Comparison of ENCODE assay signal across 14 cellular contexts in the genomic region with DNA sequence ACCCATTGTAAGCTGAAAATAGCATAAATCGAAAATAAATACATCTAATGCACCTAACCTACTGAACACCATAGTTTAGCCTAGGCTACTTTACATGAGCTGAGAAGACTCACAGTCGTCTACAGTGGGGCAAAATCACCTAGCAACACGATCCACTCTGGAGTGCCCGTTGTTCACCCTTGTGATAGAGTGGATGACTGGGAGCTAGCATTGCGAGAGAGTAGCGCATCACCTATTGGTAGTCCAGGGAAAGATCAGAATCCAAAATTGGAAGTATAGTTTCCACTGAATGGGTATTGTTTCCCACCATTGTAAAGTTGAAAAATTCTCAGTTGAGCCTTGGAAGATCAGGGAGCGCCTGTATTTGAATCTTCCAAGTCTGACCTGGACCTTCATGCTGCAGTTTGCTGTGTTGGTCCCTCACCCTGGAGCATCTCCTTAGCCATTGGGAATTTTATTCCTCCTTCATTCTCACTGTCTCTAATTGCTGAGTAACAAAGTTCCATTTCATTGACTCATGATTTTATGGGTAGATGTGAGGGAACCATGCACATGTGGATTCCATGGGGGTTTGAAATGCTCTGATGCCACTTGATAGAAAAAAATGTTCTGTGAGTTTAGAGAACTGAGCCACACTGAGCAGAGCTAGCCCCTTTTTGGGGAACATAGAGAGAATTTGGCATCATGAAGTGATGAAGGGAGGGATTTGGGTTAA. TPM values are rescaled to one million over a fixed set of nuclear protein-coding genes. Genes with fewer than 3 reads are reported as not detected.
A peak's percentile ranks its signal among the peaks of the same experiment; 100 is the strongest.
DNase-seq lines count a peak whose midpoint lies in the region; ATAC-seq and TF ChIP-seq lines count a peak whose summit lies in the region.
"Had no signal": no experiment of that assay in that cellular context is flagged by ENCODE, and none has a peak within 500 bp of the region (broad histone marks: within the 10 kb centered on the region; RNA-seq: fewer than 3 reads in every experiment).

No MANE protein-coding gene starts in this region.

- H2AFZ ChIP-seq in mammary epithelial cell (ENCODE audit: low read depth, low read length) (no peak overlapping the region), PC-3 (ENCODE audit: low read length) (no peak overlapping the region)

- POLR2A ChIA-PET in PC-3 (lab: Charles Lee; ENCODE audit: unreplicated experiment), result no interaction called here

- H3K4me3 Mint-ChIP-seq in progenitor cell of endocrine pancreas (ENCODE audit: low read depth), result no peak overlapping the region
- H3K4me3 Mint-ChIP-seq: activated CD4-positive, alpha-beta T cell treated with anti-CD3 and anti-CD28 coated beads, Interleukin-2, amount 10 ng/mL, durations not matched to agents 24 days and 14 days had no signal

- CTCF ChIA-PET in mammary epithelial cell (lab: Charles Lee; ENCODE audit: low non-redundant PET) (no interaction called here), PC-3 (lab: Charles Lee) (interaction anchor here (0.7 kb wide), 1 partner anchor 190 kb away, joined by 3 read pairs; no protein-coding TSS in a partner anchor)

- dilution Hi-C loops in mammary epithelial cell (cut with HindIII; ENCODE audit: low sequenced_read_pairs), result loop anchor here (25.0 kb wide), 1 partner anchor 658 kb away; no protein-coding TSS in a partner anchor

- H3K4me3 ChIP-seq in mammary epithelial cell (replicated peaks in 1 of 3; ENCODE audit: insufficient read depth in 1 of 3, low read depth in 2 of 3, low read length in 3 of 3) (no peak overlapping the region), breast epithelium (no peak overlapping the region), PC-3 (ENCODE audit: low read length) (no peak overlapping the region)
- H3K4me3 ChIP-seq: A549, upper lobe of left lung had no signal

- no peaks in the 10 kb centered on the region for H3K27me3 ChIP-seq in mammary epithelial cell (ENCODE audit: insufficient read depth, low read length)
- no peaks in the 10 kb centered on the region for H3K27me3 ChIP-seq in breast epithelium
- H3K27me3 ChIP-seq in PC-3 (ENCODE audit: low read length), result no peaks in the 10 kb centered on the region
- H3K27me3 ChIP-seq: upper lobe of left lung had no signal

- H3K4me2 ChIP-seq in mammary epithelial cell (ENCODE audit: insufficient read depth, low read depth, low read length) (no peak overlapping the region), PC-3 (ENCODE audit: low read length) (peak overlapping the region; percentile 32)
- H3K4me2 ChIP-seq: A549 had no signal

- no peak overlapping the region for H3K27ac Mint-ChIP-seq in progenitor cell of endocrine pancreas
- H3K27ac Mint-ChIP-seq: activated CD4-positive, alpha-beta T cell treated with anti-CD3 and anti-CD28 coated beads, Interleukin-2, amount 10 ng/mL, durations not matched to agents 24 days and 14 days had no signal

- H3K27ac ChIP-seq in mammary epithelial cell (ENCODE audit: insufficient read depth, low read depth, low read length) (no peak overlapping the region), breast epithelium (no peak overlapping the region), PC-3 (ENCODE audit: low read length) (peak overlapping the region; percentile 23)
- H3K27ac ChIP-seq: A549, upper lobe of left lung had no signal

- H3K9ac ChIP-seq in mammary epithelial cell (ENCODE audit: insufficient read depth, low read length), result no peak overlapping the region
- H3K9ac ChIP-seq in PC-3 (ENCODE audit: low read length), result no peak overlapping the region

- no peaks in the 10 kb centered on the region for H3K9me3 ChIP-seq in mammary epithelial cell (replicated peaks; ENCODE audit: insufficient read depth, low read length)
- no peaks in the 10 kb centered on the region for H3K9me3 ChIP-seq in breast epithelium
- no peaks in the 10 kb centered on the region for H3K9me3 ChIP-seq in PC-3 (ENCODE audit: low read length)
- H3K9me3 ChIP-seq: A549, upper lobe of left lung had no signal

- peaks cover 10% of the 10 kb centered on the region for H3K36me3 Mint-ChIP-seq in progenitor cell of endocrine pancreas (ENCODE audit: insufficient read depth)

- H3K4me1 ChIP-seq in mammary epithelial cell (ENCODE audit: insufficient read depth, low read length) (peaks cover 43% of the 10 kb centered on the region), breast epithelium (peaks cover 0 to 18% of the 10 kb centered on the region in 2 donors), PC-3 (ENCODE audit: insufficient read depth, low read length) (peaks cover 39% of the 10 kb centered on the region)

- H3K36me3 ChIP-seq in mammary epithelial cell (ENCODE audit: insufficient read depth, low read length) (no peaks in the 10 kb centered on the region), breast epithelium (no peaks in the 10 kb centered on the region), PC-3 (ENCODE audit: low read depth, low read length) (peaks cover 10% of the 10 kb centered on the region)

- H3K9me3 Mint-ChIP-seq in progenitor cell of endocrine pancreas (ENCODE audit: low read depth), result no peaks in the 10 kb centered on the region
- H3K9me3 Mint-ChIP-seq: activated CD4-positive, alpha-beta T cell treated with anti-CD3 and anti-CD28 coated beads, Interleukin-2, amount 10 ng/mL, durations not matched to agents 24 days and 14 days had no signal

- intact Hi-C loops in mammary epithelial cell (cut with micrococcal nuclease) (no loop called here), breast epithelium (cut with DNase I; ENCODE audit: low total_unique reads) (no loop called here), PC-3 (cut with micrococcal nuclease) (loop anchor here (5.0 kb wide), 1 partner anchor 97 kb away; no protein-coding TSS in a partner anchor)

- BruUV-seq in mammary epithelial cell (replicated peaks; lab: Mats Ljungman, UMichigan) (no TSS peak), PC-3 (replicated peaks; lab: Mats Ljungman, UMichigan) (no TSS peak)

- in situ Hi-C loops in mammary epithelial cell (cut with MboI; ENCODE audit: low sequenced_read_pairs in 2 of 2), result loop anchor here in 1 of 2 donors (25.0 kb wide), 1 partner anchor 883 kb away; the partner anchor contains the start of gene VEZF1

- H3K79me2 ChIP-seq in mammary epithelial cell (ENCODE audit: insufficient read depth, low read length) (peaks cover 84% of the 10 kb centered on the region), PC-3 (ENCODE audit: low read length) (peaks cover 93% of the 10 kb centered on the region)

- H3K27me3 Mint-ChIP-seq in progenitor cell of endocrine pancreas, result no peaks in the 10 kb centered on the region
- H3K27me3 Mint-ChIP-seq: activated CD4-positive, alpha-beta T cell treated with anti-CD3 and anti-CD28 coated beads, Interleukin-2, amount 10 ng/mL, durations not matched to agents 24 days and 14 days had no signal

- DNase-seq in mammary epithelial cell, result peak; percentile 52
- no peak for DNase-seq in breast epithelium (ENCODE audit: low spot score in 2 of 2)
- peak; percentile 75 for DNase-seq in PC-3
- peak; percentile 28 for DNase-seq in fibroblast of peridontal ligament (ENCODE audit: extremely low read depth)
- DNase-seq in GM19240 (ENCODE audit: insufficient read length, low spot score), result no peak
- DNase-seq in NCI-H82 treated with DMSO at 0.1 percent for 48 hours (lab: John Stamatoyannopoulos, UW; ENCODE audit: unreplicated experiment), result no peak
- no peak for DNase-seq in progenitor cell of endocrine pancreas (ENCODE audit: low spot score, unreplicated experiment)
- DNase-seq: activated CD4-positive, alpha-beta T cell treated with anti-CD3 and anti-CD28 coated beads, Interleukin-2, amount 10 ng/mL, durations not matched to agents 24 days and 14 days; NCI-H187 treated with DMSO at 0.1 percent for 48 hours; NCI-H524 treated with DMSO at 0.1 percent for 48 hours; stimulated activated naive CD4-positive, alpha-beta T cell treated with Interleukin-2 at 50 U/mL for 16 hours; upper lobe of left lung had no signal

- no peak for TF ChIP-seq CTCF in mammary epithelial cell (conservative IDR thresholded peaks at IDR 0.05 in 1 of 2, IDR thresholded peaks at IDR 0.05 in 1 of 2; ENCODE audit: extremely low read depth in 1 of 2, insufficient read depth in 1 of 2, low read depth in 1 of 2, low read length in 2 of 2)
- no peak for TF ChIP-seq CTCF in breast epithelium (IDR thresholded peaks at IDR 0.05)
- TF ChIP-seq CTCF in PC-3 (conservative IDR thresholded peaks at IDR 0.05; ENCODE audit: low read depth, low read length), result no peak
- TF ChIP-seq CTCF in progenitor cell of endocrine pancreas (IDR thresholded peaks at IDR 0.05; ENCODE audit: unreplicated experiment), result no peak

- peaks cover 20% of the 10 kb centered on the region for H3K4me1 Mint-ChIP-seq in progenitor cell of endocrine pancreas (ENCODE audit: low read depth)

- no peak for TF ChIP-seq POLR2A in breast epithelium (IDR thresholded peaks at IDR 0.05)

- no peaks in the 10 kb centered on the region for H3K9me2 ChIP-seq in PC-3 (replicated peaks; ENCODE audit: low read length)

- H3F3A ChIP-seq in PC-3 (ENCODE audit: low read length, unreplicated experiment), result peaks cover 6% of the 10 kb centered on the region

- peak; percentile 36 for ATAC-seq in PC-3
- ATAC-seq in GM21529 (IDR thresholded peaks at IDR 0.05; ENCODE audit: unreplicated experiment), result no peak
- ATAC-seq: A549 had no signal

- 86% methylated on average over 7 of the region's 7 CpGs for WGBS in mammary epithelial cell (ENCODE audit: low coverage, missing lambda C conversion rate)

- no peaks in the 10 kb centered on the region for H4K20me1 ChIP-seq in mammary epithelial cell (ENCODE audit: insufficient read depth, low read length)
- no peaks in the 10 kb centered on the region for H4K20me1 ChIP-seq in PC-3 (ENCODE audit: low read length)

RNA-seq across cellular contexts. Expression of gene AKAP1, which starts 19.6 kb away (rescaled TPM):
- total RNA-seq in mammary epithelial cell (10 to 100 TPM; 31.3 to 33.7 TPM), breast epithelium (10 to 100 TPM; 38.1 to 87.7 (median 63.9) TPM), PC-3 (2014; rRNA removed) (73.1 and 108 TPM in 2 replicates), progenitor cell of endocrine pancreas (63.3 and 67.9 TPM in 2 replicates)
- polyA plus RNA-seq in mammary epithelial cell, result 43.5 TPM
- 157 TPM for polyA minus RNA-seq in mammary epithelial cell

Comparison
In these comparisons a context has a peak if more than half of its experiments do, and no peak if none do; other contexts are left out.
1. DNase-seq: peak in mammary epithelial cell (single experiment), PC-3 (single experiment) and fibroblast of peridontal ligament (single experiment); none in breast epithelium (0 of 2), GM19240 (single experiment), NCI-H82 treated with DMSO at 0.1 percent for 48 hours (single experiment) and progenitor cell of endocrine pancreas (single experiment).